8 cellular contexts compared by ENCODE assay signal in genomic region chr10:15141136-15142067, GRCh38. TPM values are rescaled to one million over a fixed set of nuclear protein-coding genes. Genes with fewer than 3 reads are reported as not detected.
DNase-seq lines count a peak whose midpoint lies in the region; ATAC-seq and TF ChIP-seq lines count a peak whose summit lies in the region.

No MANE protein-coding gene starts in this region.

- H3K27ac ChIP-seq in vagina, result no peak overlapping the region
- no peak overlapping the region for H3K27ac ChIP-seq in testis

- H3K36me3 ChIP-seq in vagina, result peaks cover 0 to 9% of the 10 kb centered on the region in 2 donors
- H3K36me3 ChIP-seq in testis (ENCODE audit: low read depth, missing control alignments), result no peaks in the 10 kb centered on the region

- WGBS in testis, 2 donors, result 65 to 71% methylated on average over 16 of the region's 16 CpGs

- H3K27me3 ChIP-seq in vagina, result no peaks in the 10 kb centered on the region
- H3K27me3 ChIP-seq in testis, result no peaks in the 10 kb centered on the region

- H3K4me3 ChIP-seq in vagina, result no peak overlapping the region
- H3K4me3 ChIP-seq in testis, result no peak overlapping the region

- H3K9me3 ChIP-seq in vagina, result no peaks in the 10 kb centered on the region
- no peaks in the 10 kb centered on the region for H3K9me3 ChIP-seq in testis

- TF ChIP-seq POLR2A in vagina (IDR thresholded peaks at IDR 0.05) (no peak), testis (IDR thresholded peaks at IDR 0.05) (no peak)

- no peaks in the 10 kb centered on the region for H3K4me1 ChIP-seq in vagina
- H3K4me1 ChIP-seq in testis, result no peaks in the 10 kb centered on the region

- ATAC-seq in GM18502 (IDR thresholded peaks at IDR 0.05; ENCODE audit: poor library complexity, unreplicated experiment) (peak; percentile 93), GM21825 (IDR thresholded peaks at IDR 0.05; ENCODE audit: unreplicated experiment) (peak; percentile 88)

- intact Hi-C loops in head of caudate nucleus (cut with DNase I) (no loop called here), vagina (cut with DNase I) (no loop called here), testis (cut with DNase I; ENCODE audit: low total_unique reads) (no loop called here)

- TF ChIP-seq CTCF in vagina (IDR thresholded peaks at IDR 0.05), result no peak
- no peak for TF ChIP-seq CTCF in testis (IDR thresholded peaks at IDR 0.05)

- DNase-seq in NCI-H446 treated with DMSO at 0.1 percent for 48 hours (lab: John Stamatoyannopoulos, UW), result peak; percentile 5
- DNase-seq in head of caudate nucleus, result peak in 29 of 42 donors; percentile 17 to 73 (median 37)
- DNase-seq in vagina (ENCODE audit: extremely low spot score in 2 of 2), result no peak
- DNase-seq in SKM-1 treated with dmso at 0.1 percent for 144 hours (lab: John Stamatoyannopoulos, UW; ENCODE audit: unreplicated experiment), result no peak
- no peak for DNase-seq in testis
- DNase-seq in NCI-H1436 treated with DMSO at 0.1 percent for 48 hours (lab: John Stamatoyannopoulos, UW), result no peak

RNA-seq across cellular contexts. Expression of gene NMT2, which starts 27.1 kb away (rescaled TPM):
- total RNA-seq in vagina (15.2 TPM), testis (10 to 100 TPM; 56.6 to 68.3 TPM)
- polyA plus RNA-seq in testis (ENCODE audit: insufficient read depth, low read depth, low replicate concordance), result 35.8 TPM

RNA-seq across cellular contexts. Expression of gene RPP38, which starts 44.2 kb away (rescaled TPM):
- 14.2 TPM for total RNA-seq in vagina
- 10 to 100 TPM; 30.3 to 41.4 TPM for total RNA-seq in testis
- 73.4 TPM for polyA plus RNA-seq in testis (ENCODE audit: insufficient read depth, low read depth, low replicate concordance)

RNA-seq across cellular contexts. Expression of gene ACBD7, which starts 52.8 kb away (rescaled TPM):
- total RNA-seq in vagina, result not detected
- 1 to 10 TPM; 6.6 to 7.7 TPM for total RNA-seq in testis
- 5.6 TPM for polyA plus RNA-seq in testis (ENCODE audit: insufficient read depth, low read depth, low replicate concordance)

Comparison
In these comparisons a context has a peak if more than half of its experiments do, and no peak if none do; other contexts are left out.
1. DNase-seq: peak in NCI-H446 treated with DMSO at 0.1 percent for 48 hours (single experiment) and head of caudate nucleus (29 of 42); none in vagina (0 of 2), SKM-1 treated with dmso at 0.1 percent for 144 hours (single experiment), testis (single experiment) and NCI-H1436 treated with DMSO at 0.1 percent for 48 hours (single experiment).